In genomic region chr6:139446104-139446715, GRCh38 we compare ENCODE assay signal across 1 cellular context.
TF ChIP-seq lines count a peak whose summit lies in the region.

No MANE protein-coding gene starts in this region.

TF ChIP-seq in K562, 482 proteins besides CTCF, POLR2A, EP300 and RAD21 (continued from another document and continues in another):
- peak; percentile 20; the same call in 1 of the 2 replicates for TF ChIP-seq ZBTB9 (CRISPR knock-in tag; IDR thresholded peaks at IDR 0.05)
- no peak for TF ChIP-seq ILF3 (IDR thresholded peaks at IDR 0.05; ENCODE audit: borderline replicate concordance)
- TF ChIP-seq ZNF583 (CRISPR knock-in tag; IDR thresholded peaks at IDR 0.05): peak; percentile 98
- TF ChIP-seq CC2D1A (IDR thresholded peaks at IDR 0.05): no peak
- no peak for TF ChIP-seq NR2C1 (IDR thresholded peaks at IDR 0.05)
- TF ChIP-seq NR2C1 (tag; IDR thresholded peaks at IDR 0.05): 0 out of 2 replicates have a peak, but pooled peaks have one; percentile 12
- TF ChIP-seq, protein P1, sequence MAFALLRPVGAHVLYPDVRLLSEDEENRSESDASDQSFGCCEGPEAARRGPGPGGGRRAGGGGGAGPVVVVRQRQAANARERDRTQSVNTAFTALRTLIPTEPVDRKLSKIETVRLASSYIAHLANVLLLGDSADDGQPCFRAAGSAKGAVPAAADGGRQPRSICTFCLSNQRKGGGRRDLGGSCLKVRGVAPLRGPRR (CRISPR knock-in tag; IDR thresholded peaks at IDR 0.05): 0 out of 2 replicates have a peak, but pooled peaks have one; percentile 14
- TF ChIP-seq KLF6 (CRISPR knock-in tag; IDR thresholded peaks at IDR 0.05; ENCODE audit: borderline replicate concordance): 0 out of 2 replicates have a peak, but pooled peaks have one; percentile 20
- no peak for TF ChIP-seq CHD2 (IDR thresholded peaks at IDR 0.05; ENCODE audit: low read depth, low read length)
- TF ChIP-seq TCFL5 (CRISPR knock-in tag; conservative IDR thresholded peaks at IDR 0.05): no peak
- TF ChIP-seq HCFC1 (IDR thresholded peaks at IDR 0.05; ENCODE audit: low read depth, low read length): no peak
- TF ChIP-seq L3MBTL2 (IDR thresholded peaks at IDR 0.05): no peak
- no peak for TF ChIP-seq MCM7 (IDR thresholded peaks at IDR 0.05)
- TF ChIP-seq ZNF124 (CRISPR knock-in tag; IDR thresholded peaks at IDR 0.05): no peak
- no peak for TF ChIP-seq ERF (CRISPR knock-in tag; IDR thresholded peaks at IDR 0.05)
- TF ChIP-seq NR3C1 (CRISPR knock-in tag; IDR thresholded peaks at IDR 0.05): no peak
- TF ChIP-seq GTF2B (IDR thresholded peaks at IDR 0.05; ENCODE audit: extremely low read depth, insufficient read length): no peak
- no peak for TF ChIP-seq ZNF239 (CRISPR knock-in tag; IDR thresholded peaks at IDR 0.05)
- TF ChIP-seq, protein P2, sequence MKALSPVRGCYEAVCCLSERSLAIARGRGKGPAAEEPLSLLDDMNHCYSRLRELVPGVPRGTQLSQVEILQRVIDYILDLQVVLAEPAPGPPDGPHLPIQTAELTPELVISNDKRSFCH (CRISPR knock-in tag; IDR thresholded peaks at IDR 0.05): no peak
- TF ChIP-seq, protein P2 (tag; IDR thresholded peaks at IDR 0.05): peak; percentile 13; the same call in 1 of the 2 replicates
- TF ChIP-seq FOXP4 (CRISPR knock-in tag; IDR thresholded peaks at IDR 0.05; ENCODE audit: borderline replicate concordance): no peak
- no peak for TF ChIP-seq HDAC3 (IDR thresholded peaks at IDR 0.05; ENCODE audit: borderline replicate concordance, partially characterized antibody)
- TF ChIP-seq, protein P3, sequence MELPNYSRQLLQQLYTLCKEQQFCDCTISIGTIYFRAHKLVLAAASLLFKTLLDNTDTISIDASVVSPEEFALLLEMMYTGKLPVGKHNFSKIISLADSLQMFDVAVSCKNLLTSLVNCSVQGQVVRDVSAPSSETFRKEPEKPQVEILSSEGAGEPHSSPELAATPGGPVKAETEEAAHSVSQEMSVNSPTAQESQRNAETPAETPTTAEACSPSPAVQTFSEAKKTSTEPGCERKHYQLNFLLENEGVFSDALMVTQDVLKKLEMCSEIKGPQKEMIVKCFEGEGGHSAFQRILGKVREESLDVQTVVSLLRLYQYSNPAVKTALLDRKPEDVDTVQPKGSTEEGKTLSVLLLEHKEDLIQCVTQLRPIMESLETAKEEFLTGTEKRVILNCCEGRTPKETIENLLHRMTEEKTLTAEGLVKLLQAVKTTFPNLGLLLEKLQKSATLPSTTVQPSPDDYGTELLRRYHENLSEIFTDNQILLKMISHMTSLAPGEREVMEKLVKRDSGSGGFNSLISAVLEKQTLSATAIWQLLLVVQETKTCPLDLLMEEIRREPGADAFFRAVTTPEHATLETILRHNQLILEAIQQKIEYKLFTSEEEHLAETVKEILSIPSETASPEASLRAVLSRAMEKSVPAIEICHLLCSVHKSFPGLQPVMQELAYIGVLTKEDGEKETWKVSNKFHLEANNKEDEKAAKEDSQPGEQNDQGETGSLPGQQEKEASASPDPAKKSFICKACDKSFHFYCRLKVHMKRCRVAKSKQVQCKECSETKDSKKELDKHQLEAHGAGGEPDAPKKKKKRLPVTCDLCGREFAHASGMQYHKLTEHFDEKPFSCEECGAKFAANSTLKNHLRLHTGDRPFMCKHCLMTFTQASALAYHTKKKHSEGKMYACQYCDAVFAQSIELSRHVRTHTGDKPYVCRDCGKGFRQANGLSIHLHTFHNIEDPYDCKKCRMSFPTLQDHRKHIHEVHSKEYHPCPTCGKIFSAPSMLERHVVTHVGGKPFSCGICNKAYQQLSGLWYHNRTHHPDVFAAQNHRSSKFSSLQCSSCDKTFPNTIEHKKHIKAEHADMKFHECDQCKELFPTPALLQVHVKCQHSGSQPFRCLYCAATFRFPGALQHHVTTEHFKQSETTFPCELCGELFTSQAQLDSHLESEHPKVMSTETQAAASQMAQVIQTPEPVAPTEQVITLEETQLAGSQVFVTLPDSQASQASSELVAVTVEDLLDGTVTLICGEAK (IDR thresholded peaks at IDR 0.05): no peak
- TF ChIP-seq, protein P3 (CRISPR knock-in tag; IDR thresholded peaks at IDR 0.05): no peak
- no peak for TF ChIP-seq ZNF76 (CRISPR knock-in tag; IDR thresholded peaks at IDR 0.05; ENCODE audit: borderline replicate concordance)
- TF ChIP-seq ZNF253 (CRISPR knock-in tag; conservative IDR thresholded peaks at IDR 0.05): no peak
- no peak for TF ChIP-seq NFYB (IDR thresholded peaks at IDR 0.05; ENCODE audit: extremely low read depth, insufficient read length)
- no peak for TF ChIP-seq XRCC3 (IDR thresholded peaks at IDR 0.05)
- TF ChIP-seq ZFX (CRISPR knock-in tag; IDR thresholded peaks at IDR 0.05): peak; percentile 21; the same call in 1 of the 2 replicates
- no peak for TF ChIP-seq ZBTB7A (IDR thresholded peaks at IDR 0.05; ENCODE audit: borderline replicate concordance, control insufficient read depth, low read depth, low read length)
- no peak for TF ChIP-seq ASH1L (IDR thresholded peaks at IDR 0.05; ENCODE audit: borderline replicate concordance, low read depth, partially characterized antibody)
- TF ChIP-seq BCL6 (CRISPR knock-in tag; IDR thresholded peaks at IDR 0.05): no peak
- TF ChIP-seq, protein P4, sequence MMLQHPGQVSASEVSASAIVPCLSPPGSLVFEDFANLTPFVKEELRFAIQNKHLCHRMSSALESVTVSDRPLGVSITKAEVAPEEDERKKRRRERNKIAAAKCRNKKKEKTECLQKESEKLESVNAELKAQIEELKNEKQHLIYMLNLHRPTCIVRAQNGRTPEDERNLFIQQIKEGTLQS (IDR thresholded peaks at IDR 0.05): no peak
- TF ChIP-seq, protein P4 (CRISPR knock-in tag; conservative IDR thresholded peaks at IDR 0.05): no peak
- no peak for TF ChIP-seq SMC3 (conservative IDR thresholded peaks at IDR 0.05; ENCODE audit: insufficient read depth, low read depth, low read length)
- no peak for TF ChIP-seq IRF1 (CRISPR knock-in tag; IDR thresholded peaks at IDR 0.05; ENCODE audit: borderline replicate concordance)
- no peak for TF ChIP-seq RBM34 (IDR thresholded peaks at IDR 0.05; ENCODE audit: borderline replicate concordance, insufficient read depth, low read length)
- no peak for TF ChIP-seq SIX5 (IDR thresholded peaks at IDR 0.05; ENCODE audit: borderline replicate concordance in 1 of 2, insufficient read depth in 1 of 2, low read depth in 1 of 2, low read length in 2 of 2)
- no peak for TF ChIP-seq ATF4 (CRISPR knock-in tag; IDR thresholded peaks at IDR 0.05)
- no peak for TF ChIP-seq CREM (IDR thresholded peaks at IDR 0.05; ENCODE audit: low read depth)
- no peak for TF ChIP-seq ZNF217 (CRISPR knock-in tag; IDR thresholded peaks at IDR 0.05)
- no peak for TF ChIP-seq ZNF408 (CRISPR knock-in tag; IDR thresholded peaks at IDR 0.05; ENCODE audit: low read depth)
- TF ChIP-seq, protein P5, sequence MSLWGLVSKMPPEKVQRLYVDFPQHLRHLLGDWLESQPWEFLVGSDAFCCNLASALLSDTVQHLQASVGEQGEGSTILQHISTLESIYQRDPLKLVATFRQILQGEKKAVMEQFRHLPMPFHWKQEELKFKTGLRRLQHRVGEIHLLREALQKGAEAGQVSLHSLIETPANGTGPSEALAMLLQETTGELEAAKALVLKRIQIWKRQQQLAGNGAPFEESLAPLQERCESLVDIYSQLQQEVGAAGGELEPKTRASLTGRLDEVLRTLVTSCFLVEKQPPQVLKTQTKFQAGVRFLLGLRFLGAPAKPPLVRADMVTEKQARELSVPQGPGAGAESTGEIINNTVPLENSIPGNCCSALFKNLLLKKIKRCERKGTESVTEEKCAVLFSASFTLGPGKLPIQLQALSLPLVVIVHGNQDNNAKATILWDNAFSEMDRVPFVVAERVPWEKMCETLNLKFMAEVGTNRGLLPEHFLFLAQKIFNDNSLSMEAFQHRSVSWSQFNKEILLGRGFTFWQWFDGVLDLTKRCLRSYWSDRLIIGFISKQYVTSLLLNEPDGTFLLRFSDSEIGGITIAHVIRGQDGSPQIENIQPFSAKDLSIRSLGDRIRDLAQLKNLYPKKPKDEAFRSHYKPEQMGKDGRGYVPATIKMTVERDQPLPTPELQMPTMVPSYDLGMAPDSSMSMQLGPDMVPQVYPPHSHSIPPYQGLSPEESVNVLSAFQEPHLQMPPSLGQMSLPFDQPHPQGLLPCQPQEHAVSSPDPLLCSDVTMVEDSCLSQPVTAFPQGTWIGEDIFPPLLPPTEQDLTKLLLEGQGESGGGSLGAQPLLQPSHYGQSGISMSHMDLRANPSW (CRISPR knock-in tag; IDR thresholded peaks at IDR 0.05): no peak
- no peak for TF ChIP-seq PRMT5 (CRISPR knock-in tag; IDR thresholded peaks at IDR 0.05)
- TF ChIP-seq SIN3A (IDR thresholded peaks at IDR 0.05; ENCODE audit: borderline replicate concordance in 2 of 2, control insufficient read depth in 1 of 2, low read depth in 2 of 2, low read length in 2 of 2): no peak
